10 cellular contexts compared by ENCODE assay signal in the genomic region with DNA sequence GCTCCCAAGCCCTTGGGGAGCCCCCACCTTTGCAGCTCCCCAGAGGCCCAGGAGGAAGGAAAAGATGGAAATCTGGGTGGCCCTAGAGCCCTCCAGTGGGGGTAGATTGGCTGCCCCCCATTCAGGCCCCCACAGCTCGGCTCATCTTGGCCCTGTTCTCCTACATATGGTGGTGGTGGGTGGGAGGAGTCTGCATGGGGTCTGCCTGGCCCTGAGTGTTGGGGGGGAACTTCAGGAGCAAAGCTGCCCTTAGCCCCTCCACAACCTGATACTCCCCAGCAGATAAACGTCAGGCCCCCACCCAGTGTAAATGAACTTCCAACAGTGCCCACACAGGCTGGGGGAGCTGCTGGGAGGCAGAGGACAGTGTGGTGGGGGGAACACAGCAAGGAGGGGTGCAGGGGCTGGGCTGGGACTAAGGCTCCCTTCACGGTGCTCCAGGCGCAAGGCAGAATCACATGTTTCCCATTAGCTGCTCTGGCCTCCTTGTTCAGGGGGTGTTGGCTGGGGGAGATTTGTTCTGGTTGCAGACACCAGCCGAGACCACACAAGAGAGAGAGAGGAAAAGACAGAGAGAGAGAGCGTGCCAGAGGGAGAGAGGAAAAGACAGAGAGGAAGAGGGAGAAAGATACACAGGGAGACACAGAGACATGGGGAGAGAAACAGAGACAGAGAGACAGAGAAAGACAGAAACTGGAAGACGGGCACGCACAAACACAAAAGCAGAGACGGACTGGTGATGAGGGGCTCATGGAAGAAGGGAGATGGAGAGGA. TPM values are rescaled to one million over a fixed set of nuclear protein-coding genes. Genes with fewer than 3 reads are reported as not detected.
DNase-seq lines count a peak whose midpoint lies in the region; ATAC-seq and TF ChIP-seq lines count a peak whose summit lies in the region.
"Had no signal": no experiment of that assay in that cellular context is flagged by ENCODE, and none has a peak within 500 bp of the region (broad histone marks: within the 10 kb centered on the region; RNA-seq: fewer than 3 reads in every experiment).

No MANE protein-coding gene starts in this region.

- peak overlapping the region; percentile 48 for H3K4me3 Mint-ChIP-seq in HFFc6
- H3K4me3 Mint-ChIP-seq in central memory CD8-positive, alpha-beta T cell: no peak overlapping the region

- TF ChIP-seq CTCF in HFFc6 (IDR thresholded peaks at IDR 0.05) (no peak), left lung (IDR thresholded peaks at IDR 0.05) (no peak), spleen (IDR thresholded peaks at IDR 0.05 in 8 of 11, conservative IDR thresholded peaks at IDR 0.05 in 3 of 11) (no peak)

- H3K9me3 ChIP-seq in left lung (no peaks in the 10 kb centered on the region), spleen (no peaks in the 10 kb centered on the region)

- in situ Hi-C loops in KBM-7 (cut with MboI; ENCODE audit: low pct_unique_long_range_greater_than_20kb, low sequenced_read_pairs): no loop called here

- no peaks in the 10 kb centered on the region for H3K27me3 ChIP-seq in left lung
- no peaks in the 10 kb centered on the region for H3K27me3 ChIP-seq in spleen (replicated peaks in 1 of 7)

- intact Hi-C loops in left lung (cut with DNase I): no loop called here
- intact Hi-C loops in spleen (cut with DNase I; ENCODE audit: low total_unique reads): loop anchor here (5.0 kb wide), 1 partner anchor 36 kb away; no protein-coding TSS in a partner anchor

- peaks cover 0 to 5% of the 10 kb centered on the region in 2 donors for H3K36me3 ChIP-seq in left lung
- peaks cover 0 to 11% (median 3%) of the 10 kb centered on the region in 6 donors for H3K36me3 ChIP-seq in spleen

- no peak for DNase-seq in HFFc6
- DNase-seq in central memory CD8-positive, alpha-beta T cell (ENCODE audit: low spot score in 2 of 2): no peak
- no peak for DNase-seq in left lung
- DNase-seq in spleen: no peak
- no peak for DNase-seq in activated CD4-positive, alpha-beta T cell treated with anti-CD3 and anti-CD28 coated beads for 4 hours
- DNase-seq in stimulated activated CD4-positive, alpha-beta T cell treated with anti-CD3 and anti-CD28 coated beads, Interleukin-12 subunit alpha, Interleukin-12 subunit beta, amount 100 ng/mL, for 4 hours: no peak
- no peak for DNase-seq in iPS-NIHi11 (ENCODE audit: low spot score)
- no peak for DNase-seq in KBM-7
- DNase-seq: activated T-cell treated with anti-CD3 and anti-CD28 coated beads for 4 hours, NCI-H1417 had no signal

- H3K4me3 ChIP-seq in left lung (no peak overlapping the region), spleen (no peak overlapping the region)

- H3K4me1 ChIP-seq in left lung (peaks cover 60 to 70% of the 10 kb centered on the region in 2 donors), spleen (peaks cover 27 to 100% (median 83%) of the 10 kb centered on the region in 6 donors)

- peak overlapping the region; percentile 30 to 55 for H3K27ac ChIP-seq in left lung
- peak overlapping the region; percentile 1 to 91 (median 66) for H3K27ac ChIP-seq in spleen

- H3K27me3 Mint-ChIP-seq in HFFc6 (ENCODE audit: insufficient read depth): peaks cover 3% of the 10 kb centered on the region
- no peaks in the 10 kb centered on the region for H3K27me3 Mint-ChIP-seq in central memory CD8-positive, alpha-beta T cell

- H3K9me3 Mint-ChIP-seq in HFFc6: no peaks in the 10 kb centered on the region
- no peaks in the 10 kb centered on the region for H3K9me3 Mint-ChIP-seq in central memory CD8-positive, alpha-beta T cell

- 34 to 60% (median 44%) methylated on average over 8 to 9 of the region's 9 CpGs for WGBS in spleen, 5 donors

- TF ChIP-seq POLR2A in spleen (IDR thresholded peaks at IDR 0.05): no peak

- peak overlapping the region; percentile 79 for H3K27ac Mint-ChIP-seq in HFFc6
- peak overlapping the region; percentile 2 for H3K27ac Mint-ChIP-seq in central memory CD8-positive, alpha-beta T cell (ENCODE audit: low read depth)

- ATAC-seq in central memory CD8-positive, alpha-beta T cell (replicated peaks; ENCODE audit: extremely low read depth, poor library complexity, severe bottlenecking): no peak
- no peak for ATAC-seq in left lung

- H3K4me1 Mint-ChIP-seq in HFFc6 (ENCODE audit: low read depth): peaks cover 78% of the 10 kb centered on the region
- peaks cover 53% of the 10 kb centered on the region for H3K4me1 Mint-ChIP-seq in central memory CD8-positive, alpha-beta T cell

- H3K36me3 Mint-ChIP-seq in HFFc6 (ENCODE audit: low read depth): no peaks in the 10 kb centered on the region
- peaks cover 1% of the 10 kb centered on the region for H3K36me3 Mint-ChIP-seq in central memory CD8-positive, alpha-beta T cell (ENCODE audit: insufficient read depth)

RNA-seq across cellular contexts. Expression of a gene that starts 42.6 kb away (rescaled TPM):
- total RNA-seq in HFFc6 (2021; fragmentation: NEBNext Ultra II Directional; extraction: Animal tissue kit (Norgen Biotek cat#: 25700)): 10 to 100 TPM; 30.7 to 53.2 (median 34.7) TPM
- total RNA-seq in left lung: 10 to 100 TPM; 35.5 to 38.0 TPM
- 100 to 1,000 TPM in 1 of 7 donors, 10 to 100 TPM in 6; 35.1 to 104 (median 54.6) TPM for total RNA-seq in spleen
- 10 to 100 TPM in 1 of 3 donors, 1 to 10 TPM in 2; 3.2 to 24.2 (median 4.3) TPM for polyA plus RNA-seq in spleen
